In the genomic region with DNA sequence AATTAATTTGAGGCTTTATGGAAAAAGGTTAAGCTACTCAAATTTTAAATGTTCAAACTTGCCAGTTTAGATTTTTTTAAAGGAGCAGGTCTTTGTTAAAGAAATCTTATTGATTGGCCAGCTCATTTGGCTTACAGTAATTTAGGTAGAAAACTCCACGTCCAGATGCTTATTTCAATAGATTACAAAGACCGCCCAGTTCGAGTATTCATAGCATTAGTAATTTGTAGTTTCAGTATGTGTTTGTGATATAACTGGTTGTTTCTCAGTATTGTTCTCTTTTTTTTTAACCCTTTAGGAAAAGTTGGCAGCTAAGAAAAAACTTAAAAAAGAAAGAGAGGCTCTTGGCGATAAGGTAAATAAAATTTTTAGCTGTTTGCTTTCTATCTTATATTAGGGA, we compare ENCODE assay signal across 10 cellular contexts.
DNase-seq lines count a peak whose midpoint lies in the region; ATAC-seq and TF ChIP-seq lines count a peak whose summit lies in the region.
"Had no signal": no experiment of that assay in that cellular context is flagged by ENCODE, and none has a peak within 500 bp of the region (broad histone marks: within the 10 kb centered on the region; RNA-seq: fewer than 3 reads in every experiment).

No MANE protein-coding gene starts in this region.

- TF ChIP-seq CTCF in DND-41 (IDR thresholded peaks at IDR 0.05; ENCODE audit: borderline replicate concordance, extremely low read depth, low read length, poor library complexity, severe bottlenecking) (no peak), astrocyte of the cerebellum (IDR thresholded peaks at IDR 0.05; ENCODE audit: low read depth, low read length, missing control alignments) (no peak), nephron progenitor cell (IDR thresholded peaks at IDR 0.05) (no peak)

- no peaks in the 10 kb centered on the region for H3K27me3 ChIP-seq in DND-41 (ENCODE audit: insufficient read depth, low read length, poor library complexity)

- no peak overlapping the region for H3K27ac Mint-ChIP-seq in nephron progenitor cell

- DNase-seq in DND-41 (no peak), astrocyte of the cerebellum (ENCODE audit: low read depth) (no peak), nephron progenitor cell (no peak), NCI-H345 (lab: John Stamatoyannopoulos, UW) (no peak), COLO829 (ENCODE audit: low spot score) (no peak), NCI-H345 treated with DMSO at 0.1 percent for 48 hours (lab: John Stamatoyannopoulos, UW; ENCODE audit: unreplicated experiment) (no peak)
- DNase-seq: central memory CD4-positive, alpha-beta T cell; SIG-M5 had no signal

- H3K4me3 ChIP-seq in DND-41 (ENCODE audit: low read depth in 1 of 2, low read length in 2 of 2) (peak overlapping the region; percentile 93 to 96; a peak in 2 of 4 replicates), astrocyte of the cerebellum (ENCODE audit: low read depth, low read length) (peak overlapping the region; percentile 58)

- H3K9me3 Mint-ChIP-seq in nephron progenitor cell: peaks cover 28% of the 10 kb centered on the region

- peaks cover 61% of the 10 kb centered on the region for H3K36me3 Mint-ChIP-seq in nephron progenitor cell (ENCODE audit: low read depth)

- no peak overlapping the region for H3K27ac ChIP-seq in DND-41 (ENCODE audit: low read length)

- peaks cover 29% of the 10 kb centered on the region for H3K4me1 ChIP-seq in DND-41 (ENCODE audit: insufficient read depth, low read length)

- in situ Hi-C loops in astrocyte of the cerebellum (cut with HindIII; ENCODE audit: low sequenced_read_pairs): no loop called here

- H3K9ac ChIP-seq in DND-41 (ENCODE audit: low read depth, low read length): peak overlapping the region; percentile 74

- H3K4me1 Mint-ChIP-seq in nephron progenitor cell: peaks cover 34% of the 10 kb centered on the region

- H3K4me2 ChIP-seq in DND-41 (ENCODE audit: insufficient read depth, low read length): peak overlapping the region; percentile 99

- ATAC-seq in DND-41 (ENCODE audit: insufficient read depth, low read depth): no peak
- peak; percentile 36 for ATAC-seq in HG02981 (IDR thresholded peaks at IDR 0.05; ENCODE audit: unreplicated experiment)
- no peak for ATAC-seq in GM19467 (IDR thresholded peaks at IDR 0.05; ENCODE audit: unreplicated experiment)

- peaks cover 9% of the 10 kb centered on the region for H3K9me3 ChIP-seq in DND-41 (ENCODE audit: insufficient read depth, low read length, severe bottlenecking)

- H3K27me3 Mint-ChIP-seq in nephron progenitor cell (ENCODE audit: low read depth, poor library complexity): peaks cover 34% of the 10 kb centered on the region

- H4K20me1 ChIP-seq in DND-41 (ENCODE audit: insufficient read depth, low read length): peaks cover 13% of the 10 kb centered on the region; the same call in 1 of the 2 replicates

- H3K4me3 Mint-ChIP-seq in nephron progenitor cell: peak overlapping the region; percentile 100

- peaks cover 45% of the 10 kb centered on the region for H3K36me3 ChIP-seq in DND-41 (ENCODE audit: insufficient read depth, low read length)

- H3K79me2 ChIP-seq in DND-41 (ENCODE audit: insufficient read depth, low read length): peaks cover 67% of the 10 kb centered on the region

- no peak overlapping the region for H2AFZ ChIP-seq in DND-41 (ENCODE audit: low read depth, low read length)
